Comparison of ENCODE assay signal across 8 cellular contexts in genomic region chr1:234676103-234676594, GRCh38.
DNase-seq lines count a peak whose midpoint lies in the region; ATAC-seq, FAIRE-seq and TF ChIP-seq lines count a peak whose summit lies in the region.

No MANE protein-coding gene starts in this region.

- H4K20me1 ChIP-seq in endothelial cell of umbilical vein (replicated peaks; ENCODE audit: control insufficient read depth, extremely low read depth, insufficient read depth, low read length): no peaks in the 10 kb centered on the region

- H3K79me2 ChIP-seq in endothelial cell of umbilical vein (ENCODE audit: control insufficient read depth, insufficient read depth, low read length): no peaks in the 10 kb centered on the region

- peaks cover 13% of the 10 kb centered on the region for H3K4me1 Mint-ChIP-seq in mesothelial cell of epicardium

- H3K9me3 Mint-ChIP-seq in mesothelial cell of epicardium: no peaks in the 10 kb centered on the region

- peaks cover 3% of the 10 kb centered on the region for H3K4me1 ChIP-seq in endothelial cell of umbilical vein (ENCODE audit: control insufficient read depth, extremely low read depth, insufficient read depth, low read length)

- no TSS peak for BruUV-seq in endothelial cell of umbilical vein (replicated peaks; lab: Mats Ljungman, UMichigan)

- CTCF ChIA-PET in endothelial cell of umbilical vein (lab: Charles Lee): interaction anchor here (0.8 to 1.6 kb wide), 3 partner anchors 19 to 78 kb away, joined by 3 read pairs; no protein-coding TSS in a partner anchor

- H3K36me3 ChIP-seq in endothelial cell of umbilical vein (ENCODE audit: control insufficient read depth in 2 of 2, extremely low read depth in 1 of 2, insufficient read depth in 2 of 2, low read length in 2 of 2): no peaks in the 10 kb centered on the region

- no peak overlapping the region for H3K27ac ChIP-seq in endothelial cell of umbilical vein (ENCODE audit: insufficient read depth, low read depth, low read length)

- dilution Hi-C loops in endothelial cell of umbilical vein (cut with MboI; ENCODE audit: extremely low pct_ligation_motif_present, low sequenced_read_pairs): no loop called here

- intact Hi-C loops in endothelial cell of umbilical vein (cut with micrococcal nuclease): no loop called here

- H3K4me3 ChIP-seq in endothelial cell of umbilical vein (replicated peaks in 1 of 3; ENCODE audit: insufficient read depth in 1 of 3, low read depth in 1 of 3, low read length in 3 of 3): peak overlapping the region in 2 of 3 experiments; percentile 23 to 48

- POLR2A ChIA-PET in endothelial cell of umbilical vein (lab: Charles Lee): no interaction called here

- no peaks in the 10 kb centered on the region for H3K36me3 Mint-ChIP-seq in mesothelial cell of epicardium

- no peak overlapping the region for H3K9ac ChIP-seq in endothelial cell of umbilical vein (replicated peaks; ENCODE audit: extremely low read depth, insufficient read depth, low read length)

- no peak for TF ChIP-seq CTCF in endothelial cell of umbilical vein (IDR thresholded peaks at IDR 0.05; ENCODE audit: extremely low read depth in 1 of 2, insufficient read depth in 1 of 2, low read depth in 1 of 2, low read length in 2 of 2)
- no peak for TF ChIP-seq CTCF in mesothelial cell of epicardium (IDR thresholded peaks at IDR 0.05; ENCODE audit: unreplicated experiment)

- H2AFZ ChIP-seq in endothelial cell of umbilical vein (ENCODE audit: low read depth, low read length): peak overlapping the region; percentile 93

- H3K9me1 ChIP-seq in endothelial cell of umbilical vein (replicated peaks; ENCODE audit: control insufficient read depth, extremely low read depth, insufficient read depth, low read length): no peaks in the 10 kb centered on the region

- DNase-seq in NCI-H748 (lab: John Stamatoyannopoulos, UW; ENCODE audit: unreplicated experiment) (peak; percentile 80), endothelial cell of umbilical vein (ENCODE audit: low read depth, low spot score) (peak; percentile 82), mesothelial cell of epicardium (ENCODE audit: low spot score in 2 of 2, unreplicated experiment in 2 of 2) (peak; percentile 66 to 79), NCI-H1105 treated with DMSO at 0.1 percent for 48 hours (lab: John Stamatoyannopoulos, UW) (no peak)
- DNase-seq in activated CD8-positive, alpha-beta memory T cell treated with anti-CD3 and anti-CD28 coated beads for 1 hour (ENCODE audit: extremely low read depth in 1 of 2, low read depth in 1 of 2): peak; percentile 11 to 45
- DNase-seq in stimulated activated CD8-positive, alpha-beta memory T cell treated with anti-CD3 and anti-CD28 coated beads, Interleukin-15, amount 100 ng/mL, for 4 hours (ENCODE audit: low read depth in 2 of 2): peak; percentile 17 to 25

- no peaks in the 10 kb centered on the region for H3K9me3 ChIP-seq in endothelial cell of umbilical vein (replicated peaks; ENCODE audit: control insufficient read depth, insufficient read depth, low read length)

- H3K4me2 ChIP-seq in endothelial cell of umbilical vein (ENCODE audit: insufficient read depth, low read length): peak overlapping the region; percentile 67

- H3K4me3 Mint-ChIP-seq in mesothelial cell of epicardium: peak overlapping the region; percentile 70

- peak; percentile 84 for FAIRE-seq in endothelial cell of umbilical vein (lab: Jason Lieb, UNC)

- peak; percentile 65 for ATAC-seq in GM18498 (IDR thresholded peaks at IDR 0.05; ENCODE audit: unreplicated experiment)
- ATAC-seq in HG03045 (IDR thresholded peaks at IDR 0.05; ENCODE audit: unreplicated experiment): peak; percentile 80

- H3K27me3 Mint-ChIP-seq in mesothelial cell of epicardium (ENCODE audit: low read depth): no peaks in the 10 kb centered on the region

- H3K27ac Mint-ChIP-seq in mesothelial cell of epicardium: peak overlapping the region; percentile 85

- no peak for TF ChIP-seq POLR2A in endothelial cell of umbilical vein (IDR thresholded peaks at IDR 0.05; ENCODE audit: low read depth, low read length)

- no peaks in the 10 kb centered on the region for H3K27me3 ChIP-seq in endothelial cell of umbilical vein (ENCODE audit: control insufficient read depth in 2 of 2, insufficient read depth in 2 of 2, low read length in 2 of 2)

TF ChIP-seq in endothelial cell of umbilical vein, 7 proteins besides CTCF, POLR2A, EP300 and RAD21:
- TF ChIP-seq MYC (IDR thresholded peaks at IDR 0.05; ENCODE audit: low read depth, low read length) (no peak), MAX (IDR thresholded peaks at IDR 0.05; ENCODE audit: insufficient read depth, insufficient read length) (no peak), POLR2AphosphoS5 (IDR thresholded peaks at IDR 0.05; ENCODE audit: insufficient read depth, low read depth, low read length) (no peak), EZH2 (IDR thresholded peaks at IDR 0.05; ENCODE audit: borderline replicate concordance, low read depth, low read length, severe bottlenecking) (no peak), GATA2 (IDR thresholded peaks at IDR 0.05; ENCODE audit: insufficient read depth, insufficient read length, low read depth, low read length) (no peak), JUN (IDR thresholded peaks at IDR 0.05; ENCODE audit: borderline replicate concordance, insufficient read depth, insufficient read length, low read depth) (no peak), FOS (IDR thresholded peaks at IDR 0.05; ENCODE audit: borderline replicate concordance, insufficient read depth, low read length) (no peak)
